14 cellular contexts compared by ENCODE assay signal in genomic region chr17:82636626-82637598, GRCh38. TPM values are rescaled to one million over a fixed set of nuclear protein-coding genes. Genes with fewer than 3 reads are reported as not detected.
DNase-seq lines count a peak whose midpoint lies in the region; TF ChIP-seq lines count a peak whose summit lies in the region.
"Had no signal": no experiment of that assay in that cellular context is flagged by ENCODE, and none has a peak within 500 bp of the region (broad histone marks: within the 10 kb centered on the region; RNA-seq: fewer than 3 reads in every experiment).

No MANE protein-coding gene starts in this region.

- H3K9me3 ChIP-seq in CD4-positive, alpha-beta memory T cell (ENCODE audit: control insufficient read depth in 1 of 2, low read length in 2 of 2): no peaks in the 10 kb centered on the region
- peaks cover 9% of the 10 kb centered on the region for H3K9me3 ChIP-seq in mucosa of stomach (ENCODE audit: control insufficient read depth, low read length)
- H3K9me3 ChIP-seq: HAP-1, right atrium auricular region had no signal

- no peaks in the 10 kb centered on the region for H3K27me3 ChIP-seq in CD4-positive, alpha-beta memory T cell (ENCODE audit: insufficient read depth, low read length)
- no peaks in the 10 kb centered on the region for H3K27me3 ChIP-seq in mucosa of stomach (ENCODE audit: control insufficient read depth, insufficient read depth, low read length)
- H3K27me3 ChIP-seq: heart left ventricle, right atrium auricular region had no signal

- H3K4me1 Mint-ChIP-seq in CD4-positive, alpha-beta memory T cell: peaks cover 21 to 45% (median 29%) of the 10 kb centered on the region in 4 donors
- peaks cover 11% of the 10 kb centered on the region for H3K4me1 Mint-ChIP-seq in chondrocyte (ENCODE audit: low read depth)

- no peak overlapping the region for H3K4me3 ChIP-seq in CD4-positive, alpha-beta memory T cell (ENCODE audit: low read length in 2 of 2)
- H3K4me3 ChIP-seq in mucosa of stomach (ENCODE audit: low read length): peak overlapping the region; percentile 5
- H3K4me3 ChIP-seq: HAP-1, heart left ventricle, right atrium auricular region had no signal

- H3K27ac ChIP-seq in CD4-positive, alpha-beta memory T cell (ENCODE audit: low read depth, low read length): no peak overlapping the region
- H3K27ac ChIP-seq: heart left ventricle, right atrium auricular region had no signal

- H3K4me3 Mint-ChIP-seq in CD4-positive, alpha-beta memory T cell: no peak overlapping the region
- no peak overlapping the region for H3K4me3 Mint-ChIP-seq in chondrocyte (ENCODE audit: unreplicated experiment)

- POLR2A ChIA-PET in CD4-positive, alpha-beta memory T cell (lab: Charles Lee; ENCODE audit: partially characterized antibody): no interaction called here

- peaks cover 43 to 55% of the 10 kb centered on the region in 2 donors for H3K36me3 Mint-ChIP-seq in CD4-positive, alpha-beta memory T cell
- peaks cover 9% of the 10 kb centered on the region for H3K36me3 Mint-ChIP-seq in chondrocyte (ENCODE audit: low read depth)

- peaks cover 0 to 7% (median 0%) of the 10 kb centered on the region in 8 donors for H3K9me3 Mint-ChIP-seq in CD4-positive, alpha-beta memory T cell
- no peaks in the 10 kb centered on the region for H3K9me3 Mint-ChIP-seq in chondrocyte (ENCODE audit: low read depth)

- peaks cover 12% of the 10 kb centered on the region for H3K4me1 ChIP-seq in CD4-positive, alpha-beta memory T cell (ENCODE audit: insufficient read depth, low read length)
- peaks cover 21% of the 10 kb centered on the region for H3K4me1 ChIP-seq in mucosa of stomach (ENCODE audit: control insufficient read depth, insufficient read depth, low read length)
- H3K4me1 ChIP-seq: HAP-1, right atrium auricular region had no signal

- CTCF ChIA-PET in CD4-positive, alpha-beta memory T cell (lab: Charles Lee; ENCODE audit: partially characterized antibody): no interaction called here

- intact Hi-C loops in CD4-positive, alpha-beta memory T cell (cut with micrococcal nuclease): no loop called here

- H3K36me3 ChIP-seq in CD4-positive, alpha-beta memory T cell (ENCODE audit: insufficient read depth, low read length): peaks cover 27% of the 10 kb centered on the region
- no peaks in the 10 kb centered on the region for H3K36me3 ChIP-seq in mucosa of stomach (ENCODE audit: control insufficient read depth, insufficient read depth, low read length)

- peak overlapping the region; percentile 65 for H3K9ac ChIP-seq in mucosa of stomach (ENCODE audit: low read length)

- H3K27me3 Mint-ChIP-seq in CD4-positive, alpha-beta memory T cell: no peaks in the 10 kb centered on the region
- no peaks in the 10 kb centered on the region for H3K27me3 Mint-ChIP-seq in chondrocyte (ENCODE audit: low read depth)

- DNase-seq in CD4-positive, alpha-beta memory T cell: peak in 1 of 5 donors; percentile 27
- DNase-seq in HT-29 (ENCODE audit: low spot score) (peak; percentile 85), chondrocyte (ENCODE audit: low spot score) (no peak), C1 segment of cervical spinal cord (lab: John Stamatoyannopoulos, UW) (no peak), NCI-H2196 treated with DMSO at 0.1 percent for 48 hours (lab: John Stamatoyannopoulos, UW; ENCODE audit: unreplicated experiment) (no peak), globus pallidus (ENCODE audit: low spot score) (no peak)
- no peak for DNase-seq in stimulated activated CD4-positive, alpha-beta T cell treated with anti-CD3 and anti-CD28 coated beads, Interleukin-4, amount 100 ng/mL, for 1 hour
- DNase-seq: activated naive CD4-positive, alpha-beta T cell; heart left ventricle; IMR-90; NCI-H2081 had no signal

- no peak for TF ChIP-seq CTCF in chondrocyte (IDR thresholded peaks at IDR 0.05)

- peak overlapping the region in 6 of 7 donors; percentile 1 to 59 (median 26) for H3K27ac Mint-ChIP-seq in CD4-positive, alpha-beta memory T cell
- peak overlapping the region; percentile 41 for H3K27ac Mint-ChIP-seq in chondrocyte (ENCODE audit: unreplicated experiment)

RNA-seq across cellular contexts. Expression of gene WDR45B, which starts 11.3 kb away (rescaled TPM):
- total RNA-seq in CD4-positive, alpha-beta memory T cell: 10 to 100 TPM; 66.3 to 66.7 TPM
- polyA plus RNA-seq in CD4-positive, alpha-beta memory T cell: 10 to 100 TPM; 35.1 to 48.4 TPM
- total RNA-seq in HT-29 (2014; rRNA removed; shearing (Covaris generic)): 89.3 and 101 TPM in 2 replicates
- total RNA-seq in chondrocyte: 60.4 to 70.0 TPM (median 67.8 TPM) in 3 replicates
